16 cellular contexts compared by ENCODE assay signal in the genomic region with DNA sequence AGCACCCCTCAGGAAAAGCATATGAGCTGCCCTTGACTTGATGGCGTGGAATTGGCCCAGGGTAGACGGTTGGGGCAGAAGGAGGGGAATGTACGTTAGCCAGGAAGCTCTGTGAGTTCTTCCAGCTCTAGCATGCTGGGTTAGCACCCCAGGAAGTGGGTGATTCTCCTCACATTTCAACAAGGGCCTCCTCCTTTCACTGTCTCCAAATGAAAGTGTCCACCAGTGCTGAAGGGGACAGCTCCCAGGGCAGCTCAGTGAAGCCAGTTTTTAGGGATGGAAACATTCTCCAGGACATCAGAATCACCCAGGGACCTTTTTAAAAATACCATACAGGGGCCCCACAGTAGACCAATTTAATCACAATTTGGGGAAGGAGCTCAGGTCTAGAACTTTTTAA. TPM values are rescaled to one million over a fixed set of nuclear protein-coding genes. Genes with fewer than 3 reads are reported as not detected.
DNase-seq lines count a peak whose midpoint lies in the region; ATAC-seq and TF ChIP-seq lines count a peak whose summit lies in the region.
"Had no signal": no experiment of that assay in that cellular context is flagged by ENCODE, and none has a peak within 500 bp of the region (broad histone marks: within the 10 kb centered on the region; RNA-seq: fewer than 3 reads in every experiment).

No MANE protein-coding gene starts in this region.

- TF ChIP-seq CTCF in psoas muscle (IDR thresholded peaks at IDR 0.05) (no peak), GM13976 (IDR thresholded peaks at IDR 0.05; ENCODE audit: borderline replicate concordance, control extremely low read depth, extremely low read depth, insufficient read depth, missing control alignments) (no peak)

- H3K36me3 ChIP-seq in psoas muscle (ENCODE audit: insufficient read depth in 1 of 2, low read depth in 1 of 2): peaks cover 6 to 67% of the 10 kb centered on the region in 2 donors
- H3K36me3 ChIP-seq: sigmoid colon had no signal

- no peaks in the 10 kb centered on the region for H3K4me1 ChIP-seq in psoas muscle
- H3K4me1 ChIP-seq: ascending aorta, sigmoid colon had no signal

- in situ Hi-C loops in GM13976 (cut with MboI; ENCODE audit: low sequenced_read_pairs, unreplicated experiment): loop anchor here (25.0 kb wide), 1 partner anchor 517 kb away; no protein-coding TSS in a partner anchor

- H3K9me3 ChIP-seq in psoas muscle: no peaks in the 10 kb centered on the region
- H3K9me3 ChIP-seq: ascending aorta, sigmoid colon had no signal

- no peak overlapping the region for H3K27ac ChIP-seq in psoas muscle
- H3K27ac ChIP-seq: ascending aorta, sigmoid colon had no signal

- intact Hi-C loops in psoas muscle (cut with DNase I): no loop called here

- H3K27me3 ChIP-seq in psoas muscle (ENCODE audit: insufficient read depth in 3 of 3, low read length in 2 of 3): no peaks in the 10 kb centered on the region
- H3K27me3 ChIP-seq: ascending aorta, sigmoid colon had no signal

- no peak overlapping the region for H3K4me3 ChIP-seq in psoas muscle
- H3K4me3 ChIP-seq: ascending aorta, sigmoid colon had no signal

- ATAC-seq in GM18909 (IDR thresholded peaks at IDR 0.05; ENCODE audit: poor library complexity, unreplicated experiment) (no peak), psoas muscle (no peak)
- ATAC-seq: natural killer cell; stimulated activated naive CD8-positive, alpha-beta T cell treated with anti-CD3 and anti-CD28 coated beads, Interleukin-15, amount 100 ng/mL, for 72 hours had no signal

- DNase-seq in AG08396 (ENCODE audit: low spot score): peak; percentile 61
- DNase-seq in HK-2 (ENCODE audit: unreplicated experiment): peak; percentile 16
- DNase-seq in amniotic epithelial cell (ENCODE audit: low read depth): peak; percentile 29
- peak; percentile 78 for DNase-seq in iPS-NIHi7 (ENCODE audit: extremely low spot score)
- no peak for DNase-seq in NCI-H2196 treated with DMSO at 0.1 percent for 48 hours (lab: John Stamatoyannopoulos, UW; ENCODE audit: unreplicated experiment)
- DNase-seq in psoas muscle: no peak
- no peak for DNase-seq in GM13976 (ENCODE audit: low spot score)
- DNase-seq: activated T-cell treated with anti-CD3 and anti-CD28 coated beads, Interleukin-2, amount 50 U/mL, for 1 hour; DMS79 treated with DMSO at 0.1 percent for 48 hours; MV-4-11; natural killer cell; NCI-H2171; sigmoid colon; stimulated activated naive CD8-positive, alpha-beta T cell treated with anti-CD3 and anti-CD28 coated beads, Interleukin-15, amount 100 ng/mL, for 72 hours had no signal

- 54 to 71% (median 57%) methylated on average over 3 of the region's 3 CpGs for WGBS in psoas muscle, 3 donors

RNA-seq across cellular contexts. Expression of a gene that starts 17.2 kb away (rescaled TPM):
- 10 to 100 TPM; 21.0 to 38.6 (median 26.4) TPM for total RNA-seq in psoas muscle
- 10 to 100 TPM; 10.8 to 39.9 (median 15.0) TPM for polyA plus RNA-seq in psoas muscle

Comparison
In these comparisons a context has a peak if more than half of its experiments do, and no peak if none do; other contexts are left out.
1. DNase-seq: peak in AG08396 (single experiment), HK-2 (single experiment), amniotic epithelial cell (single experiment) and iPS-NIHi7 (single experiment); none in NCI-H2196 treated with DMSO at 0.1 percent for 48 hours (single experiment), psoas muscle (0 of 2) and GM13976 (single experiment).